8 cellular contexts compared by ENCODE assay signal in genomic region chr12:11581179-11581755, GRCh38.
A peak's percentile ranks its signal among the peaks of the same experiment; 100 is the strongest.
DNase-seq lines count a peak whose midpoint lies in the region; ATAC-seq and TF ChIP-seq lines count a peak whose summit lies in the region.

No MANE protein-coding gene starts in this region.

- CTCF ChIA-PET in GM10248 (lab: Yijun Ruan, JAX): interaction anchor here (0.6 to 7.6 kb wide), 28 partner anchors 12 to 747 kb away, joined by 3 to 133 read pairs (median 6); no protein-coding TSS in a partner anchor

- no peaks in the 10 kb centered on the region for H3K27me3 ChIP-seq in hepatocyte

- H3K4me3 ChIP-seq in hepatocyte: no peak overlapping the region

- H3K36me3 ChIP-seq in hepatocyte (replicated peaks; ENCODE audit: insufficient read depth, low read depth): no peaks in the 10 kb centered on the region

- ATAC-seq in HG02759 (IDR thresholded peaks at IDR 0.05; ENCODE audit: unreplicated experiment) (no peak), GM19328 (IDR thresholded peaks at IDR 0.05; ENCODE audit: unreplicated experiment) (no peak)

- H3K27ac ChIP-seq in hepatocyte: no peak overlapping the region

- 11% methylated on average over 2 of the region's 2 CpGs for WGBS in hepatocyte (ENCODE audit: low lambda C conversion rate, missing lambda C conversion rate)

- H3K9me2 ChIP-seq in hepatocyte (replicated peaks; ENCODE audit: insufficient read depth): no peaks in the 10 kb centered on the region

- H4K20me1 ChIP-seq in hepatocyte (ENCODE audit: insufficient read depth, poor library complexity, severe bottlenecking): no peaks in the 10 kb centered on the region

- POLR2A ChIA-PET in GM10248 (lab: Yijun Ruan, JAX): no interaction called here

- no peaks in the 10 kb centered on the region for H3K79me2 ChIP-seq in hepatocyte

- H3K9me3 ChIP-seq in hepatocyte (ENCODE audit: low read depth): no peaks in the 10 kb centered on the region

- TF ChIP-seq CTCF in GM10248 (IDR thresholded peaks at IDR 0.05; ENCODE audit: control extremely low read depth, extremely low read depth, low read depth, missing control alignments) (peak; percentile 27), hepatocyte (IDR thresholded peaks at IDR 0.05; ENCODE audit: poor library complexity) (peak; percentile 74)

- H3K4me1 ChIP-seq in hepatocyte (ENCODE audit: insufficient read depth): no peaks in the 10 kb centered on the region

- peak; percentile 38 for DNase-seq in GM10248 (ENCODE audit: extremely low spot score)
- DNase-seq in NCI-H1417 treated with DMSO at 0.1 percent for 48 hours (lab: John Stamatoyannopoulos, UW): peak; percentile 52
- DNase-seq in T-helper 1 cell: peak in 4 of 5 donors; percentile 46 to 77 (median 62)
- DNase-seq in amniotic stem cell (lab: John Stamatoyannopoulos, UW): peak; percentile 83
- peak; percentile 84 for DNase-seq in hepatocyte (ENCODE audit: low spot score)
- peak; percentile 23 to 64 for DNase-seq in stimulated activated CD4-positive, alpha-beta T cell treated with anti-CD3 and anti-CD28 coated beads, Interleukin-12 subunit alpha, Interleukin-12 subunit beta, amount 100 ng/mL, for 24 hours (ENCODE audit: low read depth in 2 of 2)

- H3K4me2 ChIP-seq in hepatocyte: no peak overlapping the region

- no peak overlapping the region for H2AFZ ChIP-seq in hepatocyte
